8 cellular contexts compared by ENCODE assay signal in genomic region chr14:61567838-61568571, GRCh38.
DNase-seq lines count a peak whose midpoint lies in the region; ATAC-seq and TF ChIP-seq lines count a peak whose summit lies in the region.

No MANE protein-coding gene starts in this region.

- no peak overlapping the region for H3K27ac Mint-ChIP-seq in central memory CD8-positive, alpha-beta T cell (ENCODE audit: low read depth)

- H3K36me3 Mint-ChIP-seq in central memory CD8-positive, alpha-beta T cell (ENCODE audit: insufficient read depth): peaks cover 9% of the 10 kb centered on the region

- TF ChIP-seq EP300 in Ishikawa (IDR thresholded peaks at IDR 0.05; ENCODE audit: borderline replicate concordance): no peak

- H3K36me3 ChIP-seq in mucosa of stomach (ENCODE audit: control insufficient read depth, insufficient read depth, low read length): no peaks in the 10 kb centered on the region

- H3K4me3 Mint-ChIP-seq in central memory CD8-positive, alpha-beta T cell: peak overlapping the region; percentile 57

- H3K4me1 ChIP-seq in mucosa of stomach (ENCODE audit: control insufficient read depth, insufficient read depth, low read length): peaks cover 50% of the 10 kb centered on the region

- H3K4me3 ChIP-seq in mucosa of stomach (ENCODE audit: low read length): no peak overlapping the region

- no peak for ATAC-seq in central memory CD8-positive, alpha-beta T cell (replicated peaks; ENCODE audit: extremely low read depth, poor library complexity, severe bottlenecking)
- ATAC-seq in GM18498 (IDR thresholded peaks at IDR 0.05; ENCODE audit: unreplicated experiment): no peak

- no peaks in the 10 kb centered on the region for H3K9me3 ChIP-seq in mucosa of stomach (ENCODE audit: control insufficient read depth, low read length)

- H3K9ac ChIP-seq in mucosa of stomach (ENCODE audit: low read length): peak overlapping the region; percentile 23

- H3K4me1 Mint-ChIP-seq in central memory CD8-positive, alpha-beta T cell: peaks cover 23% of the 10 kb centered on the region

- no peak for TF ChIP-seq RAD21 in Ishikawa (IDR thresholded peaks at IDR 0.05; ENCODE audit: low read depth)

- DNase-seq in NCI-H2029 (lab: John Stamatoyannopoulos, UW) (peak; percentile 23), NCI-H2029 treated with DMSO at 0.1 percent for 48 hours (lab: John Stamatoyannopoulos, UW) (no peak), middle frontal gyrus (ENCODE audit: extremely low spot score, low spot score) (no peak), NCI-H1092 treated with DMSO at 0.1 percent for 48 hours (lab: John Stamatoyannopoulos, UW) (no peak)
- no peak for DNase-seq in central memory CD8-positive, alpha-beta T cell (ENCODE audit: low spot score in 2 of 2)

- no peaks in the 10 kb centered on the region for H3K27me3 ChIP-seq in mucosa of stomach (ENCODE audit: control insufficient read depth, insufficient read depth, low read length)

- H3K27me3 Mint-ChIP-seq in central memory CD8-positive, alpha-beta T cell: peaks cover 8% of the 10 kb centered on the region

- no peaks in the 10 kb centered on the region for H3K9me3 Mint-ChIP-seq in central memory CD8-positive, alpha-beta T cell

TF ChIP-seq in Ishikawa, 13 proteins besides CTCF, POLR2A, EP300 and RAD21:
- TF ChIP-seq ZBTB7A (IDR thresholded peaks at IDR 0.05; ENCODE audit: low read depth): no peak
- TF ChIP-seq USF1 (IDR thresholded peaks at IDR 0.05): no peak
- 0 out of 2 replicates have a peak, but pooled peaks have one; percentile 21 for TF ChIP-seq TCF12 (IDR thresholded peaks at IDR 0.05; ENCODE audit: low read depth)
- TF ChIP-seq EGR1 (IDR thresholded peaks at IDR 0.05): no peak
- TF ChIP-seq FOXM1 (IDR thresholded peaks at IDR 0.05; ENCODE audit: borderline replicate concordance, low read depth): no peak
- no peak for TF ChIP-seq YY1 (IDR thresholded peaks at IDR 0.05; ENCODE audit: low read depth)
